In genomic region chr15:72222433-72222832, GRCh38 we compare ENCODE assay signal across 9 cellular contexts. TPM values are rescaled to one million over a fixed set of nuclear protein-coding genes. Genes with fewer than 3 reads are reported as not detected.
A peak's percentile ranks its signal among the peaks of the same experiment; 100 is the strongest.
DNase-seq lines count a peak whose midpoint lies in the region; FAIRE-seq and TF ChIP-seq lines count a peak whose summit lies in the region.
"Had no signal": no experiment of that assay in that cellular context is flagged by ENCODE, and none has a peak within 500 bp of the region (broad histone marks: within the 10 kb centered on the region; RNA-seq: fewer than 3 reads in every experiment).

No MANE protein-coding gene starts in this region.

- H3K27me3 ChIP-seq in left ventricle myocardium inferior (ENCODE audit: low read depth) (no peaks in the 10 kb centered on the region), tibial artery (no peaks in the 10 kb centered on the region)

- intact Hi-C loops in activated T-helper 1 cell treated with anti-CD3 and anti-CD28 coated beads, Interleukin-12 subunit alpha, Interleukin-12 subunit beta, Interleukin-2, Interleukin-4 antibody, amounts not matched to agents 30 ng/mL and 10 ng/mL and 1 ng/mL, durations not matched to agents 14 hours and 24 hours and 36 hours (cut with micrococcal nuclease): no loop called here
- intact Hi-C loops in left ventricle myocardium inferior (cut with micrococcal nuclease) (no loop called here), tibial artery (cut with DNase I; ENCODE audit: low total_unique reads) (no loop called here)

- no peaks in the 10 kb centered on the region for H3K9me3 Mint-ChIP-seq in activated CD4-positive, alpha-beta T cell treated with anti-CD3 and anti-CD28 coated beads, Interleukin-2, amount 10 ng/mL, durations not matched to agents 7 days and 5 days
- no peaks in the 10 kb centered on the region for H3K9me3 Mint-ChIP-seq in activated T-helper 1 cell treated with anti-CD3 and anti-CD28 coated beads, Interleukin-12 subunit alpha, Interleukin-12 subunit beta, Interleukin-2, Interleukin-4 antibody, amounts not matched to agents 30 ng/mL and 10 ng/mL and 1 ng/mL, durations not matched to agents 14 hours and 24 hours and 36 hours
- H3K9me3 Mint-ChIP-seq: naive B cell had no signal

- H3K4me1 Mint-ChIP-seq in activated CD4-positive, alpha-beta T cell treated with anti-CD3 and anti-CD28 coated beads, Interleukin-2, amount 10 ng/mL, durations not matched to agents 7 days and 5 days: peaks cover 73% of the 10 kb centered on the region
- H3K4me1 Mint-ChIP-seq in activated T-helper 1 cell treated with anti-CD3 and anti-CD28 coated beads, Interleukin-12 subunit alpha, Interleukin-12 subunit beta, Interleukin-2, Interleukin-4 antibody, amounts not matched to agents 30 ng/mL and 10 ng/mL and 1 ng/mL, durations not matched to agents 14 hours and 24 hours and 36 hours (ENCODE audit: low read depth): peaks cover 79% of the 10 kb centered on the region

- DNase-seq in activated CD4-positive, alpha-beta T cell treated with anti-CD3 and anti-CD28 coated beads, Interleukin-2, amount 10 ng/mL, durations not matched to agents 7 days and 5 days: no peak
- DNase-seq in activated CD4-positive, alpha-beta T cell treated with anti-CD3 and anti-CD28 coated beads, Interleukin-2, amount 50 U/mL, for 1 hour: no peak
- no peak for DNase-seq in activated T-helper 1 cell treated with anti-CD3 and anti-CD28 coated beads, Interleukin-12 subunit alpha, Interleukin-12 subunit beta, Interleukin-2, Interleukin-4 antibody, amounts not matched to agents 30 ng/mL and 10 ng/mL and 1 ng/mL, durations not matched to agents 14 hours and 24 hours and 36 hours (ENCODE audit: low spot score)
- DNase-seq in left ventricle myocardium inferior (peak; percentile 45), tibial artery (peak; percentile 47 to 82), frontal cortex (ENCODE audit: low spot score in 2 of 2) (no peak), NCI-H2029 treated with DMSO at 0.1 percent for 48 hours (lab: John Stamatoyannopoulos, UW) (no peak), GM13977 (ENCODE audit: low spot score) (no peak)
- DNase-seq: naive B cell had no signal

- H3K4me3 ChIP-seq in left ventricle myocardium inferior: no peak overlapping the region
- no peak overlapping the region for H3K4me3 ChIP-seq in tibial artery

- H3K36me3 ChIP-seq in left ventricle myocardium inferior (peaks cover 28% of the 10 kb centered on the region), tibial artery (peaks cover 15 to 23% (median 16%) of the 10 kb centered on the region in 3 donors)

- H3K27ac Mint-ChIP-seq in activated CD4-positive, alpha-beta T cell treated with anti-CD3 and anti-CD28 coated beads, Interleukin-2, amount 10 ng/mL, durations not matched to agents 7 days and 5 days: peak overlapping the region; percentile 81
- H3K27ac Mint-ChIP-seq in activated T-helper 1 cell treated with anti-CD3 and anti-CD28 coated beads, Interleukin-12 subunit alpha, Interleukin-12 subunit beta, Interleukin-2, Interleukin-4 antibody, amounts not matched to agents 30 ng/mL and 10 ng/mL and 1 ng/mL, durations not matched to agents 14 hours and 24 hours and 36 hours: peak overlapping the region; percentile 19

- H3K4me1 ChIP-seq in left ventricle myocardium inferior: peaks cover 82% of the 10 kb centered on the region
- peaks cover 0 to 35% (median 30%) of the 10 kb centered on the region in 4 donors for H3K4me1 ChIP-seq in tibial artery

- no peak for FAIRE-seq in frontal cortex (lab: Jason Lieb, UNC)

- H3K27ac ChIP-seq in left ventricle myocardium inferior (replicated peaks) (peak overlapping the region; percentile 53), tibial artery (peak overlapping the region; percentile 43 to 45)

- CTCF ChIA-PET in activated CD4-positive, alpha-beta T cell treated with anti-CD3 and anti-CD28 coated beads, Interleukin-2, amount 10 ng/mL, durations not matched to agents 7 days and 5 days (lab: Charles Lee): interaction anchor here (0.6 to 0.8 kb wide), 3 partner anchors 11 to 1692 kb away, joined by 3 to 5 read pairs (median 4); no protein-coding TSS in a partner anchor

- H3K9me3 ChIP-seq in left ventricle myocardium inferior (replicated peaks) (no peaks in the 10 kb centered on the region), tibial artery (no peaks in the 10 kb centered on the region)

- H3K36me3 Mint-ChIP-seq in activated CD4-positive, alpha-beta T cell treated with anti-CD3 and anti-CD28 coated beads, Interleukin-2, amount 10 ng/mL, durations not matched to agents 7 days and 5 days (ENCODE audit: low read depth): peaks cover 75% of the 10 kb centered on the region
- H3K36me3 Mint-ChIP-seq in activated T-helper 1 cell treated with anti-CD3 and anti-CD28 coated beads, Interleukin-12 subunit alpha, Interleukin-12 subunit beta, Interleukin-2, Interleukin-4 antibody, amounts not matched to agents 30 ng/mL and 10 ng/mL and 1 ng/mL, durations not matched to agents 14 hours and 24 hours and 36 hours (ENCODE audit: low read depth): peaks cover 78% of the 10 kb centered on the region

- no peak for TF ChIP-seq CTCF in left ventricle myocardium inferior (IDR thresholded peaks at IDR 0.05; ENCODE audit: borderline replicate concordance)
- TF ChIP-seq CTCF in tibial artery (IDR thresholded peaks at IDR 0.05): no peak
- no peak for TF ChIP-seq CTCF in GM13977 (IDR thresholded peaks at IDR 0.05; ENCODE audit: extremely low read depth, insufficient read depth, missing control alignments)

- H3K4me3 Mint-ChIP-seq in activated CD4-positive, alpha-beta T cell treated with anti-CD3 and anti-CD28 coated beads, Interleukin-2, amount 10 ng/mL, durations not matched to agents 7 days and 5 days: no peak overlapping the region
- peak overlapping the region; percentile 1 for H3K4me3 Mint-ChIP-seq in activated T-helper 1 cell treated with anti-CD3 and anti-CD28 coated beads, Interleukin-12 subunit alpha, Interleukin-12 subunit beta, Interleukin-2, Interleukin-4 antibody, amounts not matched to agents 30 ng/mL and 10 ng/mL and 1 ng/mL, durations not matched to agents 14 hours and 24 hours and 36 hours
- H3K4me3 Mint-ChIP-seq: naive B cell had no signal

- no peaks in the 10 kb centered on the region for H3K27me3 Mint-ChIP-seq in activated CD4-positive, alpha-beta T cell treated with anti-CD3 and anti-CD28 coated beads, Interleukin-2, amount 10 ng/mL, durations not matched to agents 7 days and 5 days
- H3K27me3 Mint-ChIP-seq in activated T-helper 1 cell treated with anti-CD3 and anti-CD28 coated beads, Interleukin-12 subunit alpha, Interleukin-12 subunit beta, Interleukin-2, Interleukin-4 antibody, amounts not matched to agents 30 ng/mL and 10 ng/mL and 1 ng/mL, durations not matched to agents 14 hours and 24 hours and 36 hours (ENCODE audit: insufficient read depth): no peaks in the 10 kb centered on the region
- H3K27me3 Mint-ChIP-seq: naive B cell had no signal

- in situ Hi-C loops in GM13977 (cut with MboI; ENCODE audit: low pct_unique_long_range_greater_than_20kb, low sequenced_read_pairs, unreplicated experiment): no loop called here

- POLR2A ChIA-PET in activated CD4-positive, alpha-beta T cell treated with anti-CD3 and anti-CD28 coated beads, Interleukin-2, amount 10 ng/mL, durations not matched to agents 7 days and 5 days (lab: Charles Lee): interaction anchor here (0.6 kb wide), 1 partner anchor 20 kb away, joined by 3 read pairs; no protein-coding TSS in a partner anchor

RNA-seq across cellular contexts. Expression of gene PKM, which starts 8.6 kb away (rescaled TPM):
- total RNA-seq in activated CD4-positive, alpha-beta T cell treated with anti-CD3 and anti-CD28 coated beads, Interleukin-2, amount 10 ng/mL, durations not matched to agents 7 days and 5 days: 1,000 to 10,000 TPM; 1,098 to 1,149 TPM
- total RNA-seq in activated T-helper 1 cell treated with anti-CD3 and anti-CD28 coated beads, Interleukin-12 subunit alpha, Interleukin-12 subunit beta, Interleukin-2, Interleukin-4 antibody, amounts not matched to agents 30 ng/mL and 10 ng/mL and 1 ng/mL, durations not matched to agents 14 hours and 24 hours and 36 hours: 2,409 and 2,442 TPM in 2 replicates
- total RNA-seq in left ventricle myocardium inferior (1,009 TPM), frontal cortex (285 TPM)

RNA-seq across cellular contexts. Expression of gene GRAMD2A, which starts 24.8 kb away (rescaled TPM):
- not detected for total RNA-seq in activated CD4-positive, alpha-beta T cell treated with anti-CD3 and anti-CD28 coated beads, Interleukin-2, amount 10 ng/mL, durations not matched to agents 7 days and 5 days
- 0.21 TPM in 1 of 2 replicates, not detected in the other for total RNA-seq in activated T-helper 1 cell treated with anti-CD3 and anti-CD28 coated beads, Interleukin-12 subunit alpha, Interleukin-12 subunit beta, Interleukin-2, Interleukin-4 antibody, amounts not matched to agents 30 ng/mL and 10 ng/mL and 1 ng/mL, durations not matched to agents 14 hours and 24 hours and 36 hours
- not detected for total RNA-seq in left ventricle myocardium inferior
- total RNA-seq in frontal cortex: 1.2 TPM

RNA-seq across cellular contexts. Expression of gene PARP6, which starts 49.9 kb away (rescaled TPM):
- 10 to 100 TPM; 62.9 to 69.2 TPM for total RNA-seq in activated CD4-positive, alpha-beta T cell treated with anti-CD3 and anti-CD28 coated beads, Interleukin-2, amount 10 ng/mL, durations not matched to agents 7 days and 5 days
- 79.3 and 87.1 TPM in 2 replicates for total RNA-seq in activated T-helper 1 cell treated with anti-CD3 and anti-CD28 coated beads, Interleukin-12 subunit alpha, Interleukin-12 subunit beta, Interleukin-2, Interleukin-4 antibody, amounts not matched to agents 30 ng/mL and 10 ng/mL and 1 ng/mL, durations not matched to agents 14 hours and 24 hours and 36 hours
- total RNA-seq in left ventricle myocardium inferior: 43.6 TPM
- 55.4 TPM for total RNA-seq in frontal cortex

Comparison
In these comparisons a context has a peak if more than half of its experiments do, and no peak if none do; other contexts are left out.
1. DNase-seq: peak in left ventricle myocardium inferior (single experiment) and tibial artery (2 of 2); none in activated CD4-positive, alpha-beta T cell treated with anti-CD3 and anti-CD28 coated beads, Interleukin-2, amount 10 ng/mL, durations not matched to agents 7 days and 5 days (single experiment), activated CD4-positive, alpha-beta T cell treated with anti-CD3 and anti-CD28 coated beads, Interleukin-2, amount 50 U/mL, for 1 hour (single experiment), activated T-helper 1 cell treated with anti-CD3 and anti-CD28 coated beads, Interleukin-12 subunit alpha, Interleukin-12 subunit beta, Interleukin-2, Interleukin-4 antibody, amounts not matched to agents 30 ng/mL and 10 ng/mL and 1 ng/mL, durations not matched to agents 14 hours and 24 hours and 36 hours (single experiment), frontal cortex (0 of 2), NCI-H2029 treated with DMSO at 0.1 percent for 48 hours (single experiment) and GM13977 (single experiment).